Comparison of ENCODE assay signal across 9 cellular contexts in the genomic region with DNA sequence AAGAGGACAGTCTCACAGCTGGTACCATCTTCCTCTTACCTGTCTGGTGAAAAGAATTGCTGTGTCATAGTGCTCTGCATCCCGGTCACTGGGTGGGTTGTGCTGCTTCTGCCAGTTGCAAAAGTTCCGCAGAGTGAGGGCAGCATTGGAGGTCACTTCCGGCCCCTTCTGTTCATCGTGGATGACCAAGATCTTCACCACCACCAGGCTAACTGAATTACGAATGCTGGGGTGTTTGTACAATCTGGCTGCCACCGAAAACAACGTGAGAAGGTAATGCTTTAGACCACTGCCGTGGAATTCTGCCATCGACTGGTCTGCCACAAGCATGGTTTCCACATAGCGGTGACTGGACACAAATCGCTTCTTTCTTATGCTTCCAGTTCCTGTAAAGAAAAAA. TPM values are rescaled to one million over a fixed set of nuclear protein-coding genes. Genes with fewer than 3 reads are reported as not detected.
DNase-seq lines count a peak whose midpoint lies in the region; ATAC-seq and TF ChIP-seq lines count a peak whose summit lies in the region.
"Had no signal": no experiment of that assay in that cellular context is flagged by ENCODE, and none has a peak within 500 bp of the region (broad histone marks: within the 10 kb centered on the region; RNA-seq: fewer than 3 reads in every experiment).

No MANE protein-coding gene starts in this region.

- peaks cover 0 to 8% (median 0%) of the 10 kb centered on the region in 11 donors for H3K9me3 Mint-ChIP-seq in naive thymus-derived CD4-positive, alpha-beta T cell

- peak; percentile 29 for DNase-seq in GM04503 (ENCODE audit: low read depth)
- DNase-seq in right cardiac atrium: peak in 2 of 3 donors; percentile 15 to 37
- DNase-seq in naive thymus-derived CD4-positive, alpha-beta T cell: no peak
- DNase-seq in effector CD8-positive, alpha-beta T cell (lab: John Stamatoyannopoulos, UW): no peak
- no peak for DNase-seq in stimulated activated CD8-positive, alpha-beta memory T cell treated with anti-CD3 and anti-CD28 coated beads, Interleukin-4, amount 100 ng/mL, for 48 hours
- DNase-seq: activated CD4-positive, alpha-beta T cell treated with anti-CD3 and anti-CD28 coated beads for 48 hours had no signal

- no peaks in the 10 kb centered on the region for H3K36me3 ChIP-seq in naive thymus-derived CD4-positive, alpha-beta T cell (ENCODE audit: control insufficient read depth in 2 of 3, insufficient read depth in 3 of 3, low read length in 3 of 3)

- POLR2A ChIA-PET in naive thymus-derived CD4-positive, alpha-beta T cell (lab: Charles Lee): no interaction called here

- H3K9me3 ChIP-seq in right cardiac atrium (ENCODE audit: control insufficient read depth, low read length): no peaks in the 10 kb centered on the region
- H3K9me3 ChIP-seq in naive thymus-derived CD4-positive, alpha-beta T cell (ENCODE audit: control insufficient read depth in 2 of 3, low read length in 3 of 3): no peaks in the 10 kb centered on the region

- no peak for ATAC-seq in right cardiac atrium
- no peak for ATAC-seq in naive thymus-derived CD4-positive, alpha-beta T cell
- ATAC-seq in GM21737 (IDR thresholded peaks at IDR 0.05; ENCODE audit: unreplicated experiment): no peak

- H3K4me3 ChIP-seq in right cardiac atrium (ENCODE audit: low read length) (peak overlapping the region; percentile 77), skin epidermis (peak overlapping the region; percentile 55 to 68 (median 59))
- no peak overlapping the region for H3K4me3 ChIP-seq in naive thymus-derived CD4-positive, alpha-beta T cell (ENCODE audit: low read length)

- peaks cover 0 to 24% (median 0%) of the 10 kb centered on the region in 5 donors for H3K36me3 Mint-ChIP-seq in naive thymus-derived CD4-positive, alpha-beta T cell

- CTCF ChIA-PET in naive thymus-derived CD4-positive, alpha-beta T cell (lab: Charles Lee): no interaction called here

- H3K27ac ChIP-seq in VCaP: peak overlapping the region; percentile 97
- peak overlapping the region; percentile 78 for H3K27ac ChIP-seq in right cardiac atrium (ENCODE audit: low read length)
- peak overlapping the region in 8 of 21 experiments; percentile 1 to 92 (median 33) for H3K27ac ChIP-seq in skin epidermis
- no peak overlapping the region for H3K27ac ChIP-seq in naive thymus-derived CD4-positive, alpha-beta T cell (ENCODE audit: low read depth, low read length)

- no peak for TF ChIP-seq CTCF in VCaP (conservative IDR thresholded peaks at IDR 0.05)

- H3K4me3 Mint-ChIP-seq in naive thymus-derived CD4-positive, alpha-beta T cell: peak overlapping the region in 3 of 10 donors; percentile 11 to 89 (median 85)

- intact Hi-C loops in right cardiac atrium (cut with DNase I): loop anchor here in 1 of 4 donors (5.0 to 10.0 kb wide), 4 partner anchors 70 to 1493 kb away; no protein-coding TSS in a partner anchor
- intact Hi-C loops in naive thymus-derived CD4-positive, alpha-beta T cell (cut with micrococcal nuclease): loop anchor here (2.0 to 10.0 kb wide), 5 partner anchors 71 to 1993 kb away; partner anchors contain the start of gene MRPL39 (in 1 of the 2)

- WGBS in right cardiac atrium: 39% methylated on average over 11 of the region's 11 CpGs

- no peak overlapping the region for H3K27ac Mint-ChIP-seq in naive thymus-derived CD4-positive, alpha-beta T cell

- H3K4me1 ChIP-seq in right cardiac atrium (ENCODE audit: control insufficient read depth, insufficient read depth, low read length): peaks cover 6% of the 10 kb centered on the region
- peaks cover 3 to 11% of the 10 kb centered on the region in 2 donors for H3K4me1 ChIP-seq in naive thymus-derived CD4-positive, alpha-beta T cell (ENCODE audit: control insufficient read depth in 2 of 2, insufficient read depth in 2 of 2, low read length in 2 of 2)

- H3K27me3 Mint-ChIP-seq in naive thymus-derived CD4-positive, alpha-beta T cell: peaks cover 57 to 89% (median 70%) of the 10 kb centered on the region in 5 donors

- H3K27me3 ChIP-seq in right cardiac atrium (ENCODE audit: control insufficient read depth, insufficient read depth): no peaks in the 10 kb centered on the region
- H3K27me3 ChIP-seq in naive thymus-derived CD4-positive, alpha-beta T cell (ENCODE audit: control insufficient read depth in 2 of 2, insufficient read depth in 2 of 2, low read length in 2 of 2): peaks cover 0 to 9% of the 10 kb centered on the region in 2 donors

- H3K4me1 Mint-ChIP-seq in naive thymus-derived CD4-positive, alpha-beta T cell: peaks cover 31 to 51% (median 40%) of the 10 kb centered on the region in 7 donors

RNA-seq across cellular contexts. Expression of gene ADAMTS1, which starts 2.9 kb away (rescaled TPM):
- 100 to 1,000 TPM in 1 of 4 donors, 10 to 100 TPM in 3; 52.3 to 142 (median 73.8) TPM for total RNA-seq in right cardiac atrium
- polyA plus RNA-seq in right cardiac atrium: 88.4 TPM
- 1 to 10 TPM in 2 of 5 experiments, under 1 TPM in 1, not detected in 2; 0.56 to 7.6 (median 3.3) TPM for total RNA-seq in naive thymus-derived CD4-positive, alpha-beta T cell
- polyA plus RNA-seq in naive thymus-derived CD4-positive, alpha-beta T cell: under 1 TPM; 0.48 to 0.71 TPM

Comparison
In these comparisons a context has a peak if more than half of its experiments do, and no peak if none do; other contexts are left out.
1. DNase-seq: peak in GM04503 (single experiment) and right cardiac atrium (2 of 3); none in naive thymus-derived CD4-positive, alpha-beta T cell (0 of 9), effector CD8-positive, alpha-beta T cell (single experiment) and stimulated activated CD8-positive, alpha-beta memory T cell treated with anti-CD3 and anti-CD28 coated beads, Interleukin-4, amount 100 ng/mL, for 48 hours (single experiment).
2. RNA of gene ADAMTS1, which starts 2.9 kb away (total RNA-seq): 52.3 to 142 TPM in right cardiac atrium; 0.56 to 7.6 TPM in naive thymus-derived CD4-positive, alpha-beta T cell; every median in the first group is over 4 times any median in the second.